In the genomic region with DNA sequence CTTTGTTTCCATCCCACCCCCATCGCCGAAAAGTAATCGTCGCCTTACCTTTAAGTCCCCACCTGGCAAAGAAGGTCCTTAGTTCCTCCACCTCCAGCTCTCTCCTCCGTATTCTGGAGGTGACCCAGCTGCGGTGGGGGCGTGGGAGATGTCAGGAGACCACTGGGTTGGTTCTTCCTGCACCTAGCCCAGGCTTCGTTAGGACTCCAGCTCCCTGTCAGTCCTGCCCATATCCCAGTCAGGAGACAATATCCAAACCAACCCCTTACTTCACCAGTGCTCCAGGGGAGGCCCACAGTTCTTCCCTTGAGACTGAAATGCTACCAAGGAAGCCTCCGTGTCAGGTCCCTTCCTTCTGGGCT, we compare ENCODE assay signal across 10 cellular contexts. TPM values are rescaled to one million over a fixed set of nuclear protein-coding genes. Genes with fewer than 3 reads are reported as not detected.
A peak's percentile ranks its signal among the peaks of the same experiment; 100 is the strongest.
DNase-seq lines count a peak whose midpoint lies in the region; ATAC-seq, FAIRE-seq and TF ChIP-seq lines count a peak whose summit lies in the region.
"Had no signal": no experiment of that assay in that cellular context is flagged by ENCODE, and none has a peak within 500 bp of the region (broad histone marks: within the 10 kb centered on the region; RNA-seq: fewer than 3 reads in every experiment).

No MANE protein-coding gene starts in this region.

- H3K27me3 ChIP-seq in small intestine (ENCODE audit: control insufficient read depth in 2 of 2, insufficient read depth in 2 of 2, low read length in 2 of 2), result no peaks in the 10 kb centered on the region

- peak; percentile 12 for DNase-seq in GM03348 (ENCODE audit: low spot score)
- no peak for DNase-seq in WTC11 (ENCODE audit: low spot score)
- peak; percentile 4 for DNase-seq in germinal center (ENCODE audit: low spot score)
- DNase-seq in small intestine, result no peak
- DNase-seq in NOMO-1 treated with dmso at 0.1 percent for 144 hours (lab: John Stamatoyannopoulos, UW; ENCODE audit: unreplicated experiment), result no peak
- DNase-seq in activated CD4-positive, alpha-beta T cell treated with anti-CD3 and anti-CD28 coated beads, Interleukin-2, amount 50 U/mL, for 4 hours, result no peak
- no peak for DNase-seq in inferior parietal cortex (ENCODE audit: extremely low spot score)
- DNase-seq in effector CD4-positive, alpha-beta T cell, result no peak

- TF ChIP-seq CTCF in WTC11 (IDR thresholded peaks at IDR 0.05), result no peak

- H3K4me3 Mint-ChIP-seq in WTC11, result peak overlapping the region; percentile 12; the same call in 1 of the 2 replicates

- peaks cover 58% of the 10 kb centered on the region for H3K27me3 Mint-ChIP-seq in WTC11 (ENCODE audit: low read depth)

- WGBS in small intestine, 3 donors, result 16 to 40% (median 23%) methylated on average over 9 of the region's 9 CpGs

- no peaks in the 10 kb centered on the region for H3K36me3 Mint-ChIP-seq in WTC11

- peaks cover 4 to 5% of the 10 kb centered on the region in 2 donors for H3K4me1 ChIP-seq in small intestine (ENCODE audit: control insufficient read depth in 2 of 2, insufficient read depth in 1 of 2, low read depth in 1 of 2, low read length in 1 of 2)

- CTCF ChIA-PET in WTC11 (lab: Charles Lee), result interaction anchor here (1.2 to 13.7 kb wide), 6 partner anchors 9 to 285 kb away, joined by 3 to 462 read pairs (median 19); partner anchors contain the start of genes MMRN2 and SNCG

- H3K9me3 ChIP-seq in small intestine (ENCODE audit: control insufficient read depth, low read depth), result no peaks in the 10 kb centered on the region

- no peaks in the 10 kb centered on the region for H3K9me3 Mint-ChIP-seq in WTC11

- POLR2A ChIA-PET in WTC11 (lab: Charles Lee), result interaction anchor here (1.5 kb wide), 1 partner anchor 15 kb away, joined by 5 read pairs; no protein-coding TSS in a partner anchor

- peak overlapping the region in 1 of 2 donors; percentile 51 for H3K4me3 ChIP-seq in small intestine (ENCODE audit: low read depth in 1 of 2, low read length in 2 of 2)

- H3K4me1 Mint-ChIP-seq in WTC11, result peaks cover 54% of the 10 kb centered on the region

- peak overlapping the region; percentile 85 to 95 for H3K27ac ChIP-seq in small intestine (ENCODE audit: low read depth in 1 of 2, low read length in 1 of 2)

- H3K36me3 ChIP-seq in small intestine (ENCODE audit: control insufficient read depth in 2 of 2, insufficient read depth in 2 of 2, low read length in 2 of 2), result no peaks in the 10 kb centered on the region

- no peak for FAIRE-seq in small intestine (lab: Jason Lieb, UNC)

- H3K27ac Mint-ChIP-seq in WTC11, result no peak overlapping the region

- no peak for ATAC-seq in WTC11

TF ChIP-seq in WTC11, 78 proteins besides CTCF, POLR2A, EP300 and RAD21:
- TF ChIP-seq, protein P1, sequence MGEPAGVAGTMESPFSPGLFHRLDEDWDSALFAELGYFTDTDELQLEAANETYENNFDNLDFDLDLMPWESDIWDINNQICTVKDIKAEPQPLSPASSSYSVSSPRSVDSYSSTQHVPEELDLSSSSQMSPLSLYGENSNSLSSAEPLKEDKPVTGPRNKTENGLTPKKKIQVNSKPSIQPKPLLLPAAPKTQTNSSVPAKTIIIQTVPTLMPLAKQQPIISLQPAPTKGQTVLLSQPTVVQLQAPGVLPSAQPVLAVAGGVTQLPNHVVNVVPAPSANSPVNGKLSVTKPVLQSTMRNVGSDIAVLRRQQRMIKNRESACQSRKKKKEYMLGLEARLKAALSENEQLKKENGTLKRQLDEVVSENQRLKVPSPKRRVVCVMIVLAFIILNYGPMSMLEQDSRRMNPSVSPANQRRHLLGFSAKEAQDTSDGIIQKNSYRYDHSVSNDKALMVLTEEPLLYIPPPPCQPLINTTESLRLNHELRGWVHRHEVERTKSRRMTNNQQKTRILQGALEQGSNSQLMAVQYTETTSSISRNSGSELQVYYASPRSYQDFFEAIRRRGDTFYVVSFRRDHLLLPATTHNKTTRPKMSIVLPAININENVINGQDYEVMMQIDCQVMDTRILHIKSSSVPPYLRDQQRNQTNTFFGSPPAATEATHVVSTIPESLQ (CRISPR knock-in tag; IDR thresholded peaks at IDR 0.05), result no peak

RNA-seq across cellular contexts. Expression of gene ADIRF, which starts 0.7 kb away (rescaled TPM):
- 0.30 to 1.0 TPM (median 0.70 TPM) in 3 replicates for total RNA-seq in WTC11 (2021)
- polyA plus RNA-seq in small intestine, result 1,000 to 10,000 TPM in 1 of 3 donors, 100 to 1,000 TPM in 2; 193 to 1,065 (median 750) TPM
- total RNA-seq: activated CD8-positive, alpha-beta memory T cell treated with anti-CD3 and anti-CD28 coated beads for 36 hours; mononuclear cell had no signal

RNA-seq across cellular contexts. Expression of gene SNCG, which starts 10.6 kb away (rescaled TPM):
- total RNA-seq in WTC11 (2021), result 8.4 to 14.3 TPM (median 12.0 TPM) in 3 replicates
- polyA plus RNA-seq in small intestine, result 10 to 100 TPM in 1 of 3 donors, 1 to 10 TPM in 2; 2.4 to 44.8 (median 4.0) TPM
- total RNA-seq: activated CD8-positive, alpha-beta memory T cell treated with anti-CD3 and anti-CD28 coated beads for 36 hours; mononuclear cell had no signal

RNA-seq across cellular contexts. Expression of gene MMRN2, which starts 11.6 kb away (rescaled TPM):
- 1.7 to 2.8 TPM (median 2.4 TPM) in 3 replicates for total RNA-seq in WTC11 (2021)
- polyA plus RNA-seq in small intestine, result 10 to 100 TPM in 1 of 3 donors, 1 to 10 TPM in 1, under 1 TPM in 1; 0.45 to 20.8 (median 1.4) TPM
- total RNA-seq: activated CD8-positive, alpha-beta memory T cell treated with anti-CD3 and anti-CD28 coated beads for 36 hours had no signal

RNA-seq across cellular contexts. Expression of gene FAM25A, which starts 51.1 kb away (rescaled TPM):
- not detected in 3 replicates for total RNA-seq in WTC11 (2021)
- not detected for polyA plus RNA-seq in small intestine
- total RNA-seq: activated CD8-positive, alpha-beta memory T cell treated with anti-CD3 and anti-CD28 coated beads for 36 hours; mononuclear cell had no signal

Comparison
In these comparisons a context has a peak if more than half of its experiments do, and no peak if none do; other contexts are left out.
1. DNase-seq: peak in GM03348 (single experiment) and germinal center (single experiment); none in WTC11 (single experiment), small intestine (single experiment), NOMO-1 treated with dmso at 0.1 percent for 144 hours (single experiment), activated CD4-positive, alpha-beta T cell treated with anti-CD3 and anti-CD28 coated beads, Interleukin-2, amount 50 U/mL, for 4 hours (0 of 2), inferior parietal cortex (single experiment) and effector CD4-positive, alpha-beta T cell (single experiment).